17 cellular contexts compared by ENCODE assay signal in the genomic region with DNA sequence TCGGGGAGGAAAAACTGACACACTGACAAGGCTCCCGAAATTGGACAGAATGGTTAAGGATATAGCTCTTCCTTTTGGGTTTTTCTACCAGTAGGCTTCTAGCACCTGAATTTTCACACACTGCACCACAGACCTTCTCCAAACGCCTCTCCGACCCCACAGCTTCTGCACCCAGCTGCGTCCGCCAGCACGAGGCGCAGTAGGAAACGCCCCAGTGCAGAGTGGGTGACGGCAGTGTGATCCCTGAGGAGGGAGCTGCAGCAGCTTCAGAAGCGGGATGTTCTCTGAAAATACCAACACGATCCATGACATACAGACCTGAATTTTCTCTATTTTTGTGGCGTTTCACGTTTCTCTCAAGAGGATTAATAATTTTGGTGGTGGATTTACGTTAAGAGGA. TPM values are rescaled to one million over a fixed set of nuclear protein-coding genes. Genes with fewer than 3 reads are reported as not detected.
DNase-seq lines count a peak whose midpoint lies in the region; ATAC-seq and TF ChIP-seq lines count a peak whose summit lies in the region.
"Had no signal": no experiment of that assay in that cellular context is flagged by ENCODE, and none has a peak within 500 bp of the region (broad histone marks: within the 10 kb centered on the region; RNA-seq: fewer than 3 reads in every experiment).

No MANE protein-coding gene starts in this region.

- ATAC-seq in T-helper 17 cell: no peak
- ATAC-seq in HG03196 (IDR thresholded peaks at IDR 0.05; ENCODE audit: unreplicated experiment): no peak
- no peak for ATAC-seq in HG02798 (IDR thresholded peaks at IDR 0.05; ENCODE audit: poor library complexity, unreplicated experiment)
- ATAC-seq: SK-N-SH treated with all-trans-retinoic acid at 6 μM for 48 hours had no signal

- H3K27me3 ChIP-seq in BLaER1 treated with 17β-estradiol and CSF1 and Interleukin-3, amounts not matched to agents 10 nM and 100 nM: no peaks in the 10 kb centered on the region
- H3K27me3 ChIP-seq: MG63 had no signal

- CTCF ChIA-PET in activated CD4-positive, alpha-beta T cell treated with anti-CD3 and anti-CD28 coated beads, Interleukin-2, amount 10 ng/mL, durations not matched to agents 7 days and 5 days (lab: Charles Lee): interaction anchor here (1.2 to 4.0 kb wide), 3 partner anchors 9 to 150 kb away, joined by 4 to 12 read pairs (median 4); no protein-coding TSS in a partner anchor

- peak overlapping the region in 6 of 11 experiments; percentile 5 to 51 (median 36); a peak in 9 of 22 replicates for H3K27ac ChIP-seq in BLaER1 treated with 17β-estradiol and CSF1 and Interleukin-3, amounts not matched to agents 10 nM and 100 nM

- POLR2A ChIA-PET in activated CD4-positive, alpha-beta T cell treated with anti-CD3 and anti-CD28 coated beads, Interleukin-2, amount 10 ng/mL, durations not matched to agents 7 days and 5 days (lab: Charles Lee): no interaction called here

- no peaks in the 10 kb centered on the region for H3K27me3 Mint-ChIP-seq in activated CD4-positive, alpha-beta T cell treated with anti-CD3 and anti-CD28 coated beads, Interleukin-2, amount 10 ng/mL, durations not matched to agents 7 days and 5 days
- H3K27me3 Mint-ChIP-seq in T-helper 17 cell (no peaks in the 10 kb centered on the region), nephron progenitor cell (ENCODE audit: low read depth, poor library complexity) (no peaks in the 10 kb centered on the region)
- H3K27me3 Mint-ChIP-seq: type B pancreatic cell had no signal

- peaks cover 15 to 42% (median 22%) of the 10 kb centered on the region in 10 experiments; a peak in 19 of 20 replicates for H3K4me1 ChIP-seq in BLaER1 treated with 17β-estradiol and CSF1 and Interleukin-3, amounts not matched to agents 10 nM and 100 nM

- H3K4me1 Mint-ChIP-seq in activated CD4-positive, alpha-beta T cell treated with anti-CD3 and anti-CD28 coated beads, Interleukin-2, amount 10 ng/mL, durations not matched to agents 7 days and 5 days: peaks cover 38% of the 10 kb centered on the region
- H3K4me1 Mint-ChIP-seq in T-helper 17 cell (peaks cover 29% of the 10 kb centered on the region), nephron progenitor cell (peaks cover 37% of the 10 kb centered on the region)

- DNase-seq in activated CD4-positive, alpha-beta T cell treated with anti-CD3 and anti-CD28 coated beads, Interleukin-2, amount 10 ng/mL, durations not matched to agents 7 days and 5 days: no peak
- no peak for DNase-seq in activated CD4-positive, alpha-beta T cell treated with anti-CD3 and anti-CD28 coated beads, Interleukin-2, amount 50 U/mL, for 48 hours
- DNase-seq in T-helper 17 cell: no peak
- no peak for DNase-seq in nephron progenitor cell
- DNase-seq in putamen (ENCODE audit: low spot score): no peak
- DNase-seq: activated CD4-positive, alpha-beta T cell treated with anti-CD3 and anti-CD28 coated beads for 48 hours; DMS53; hippocampal formation; kidney glomerular epithelial cell; mesendoderm; MG63; stimulated activated naive CD4-positive, alpha-beta T cell treated with Interleukin-2 at 50 U/mL for 16 hours had no signal

- peaks cover 36% of the 10 kb centered on the region for H3K36me3 Mint-ChIP-seq in activated CD4-positive, alpha-beta T cell treated with anti-CD3 and anti-CD28 coated beads, Interleukin-2, amount 10 ng/mL, durations not matched to agents 7 days and 5 days (ENCODE audit: low read depth)
- H3K36me3 Mint-ChIP-seq in T-helper 17 cell (ENCODE audit: low read depth) (peaks cover 8% of the 10 kb centered on the region), nephron progenitor cell (ENCODE audit: low read depth) (peaks cover 73% of the 10 kb centered on the region)

- no peaks in the 10 kb centered on the region for H3K9me3 Mint-ChIP-seq in activated CD4-positive, alpha-beta T cell treated with anti-CD3 and anti-CD28 coated beads, Interleukin-2, amount 10 ng/mL, durations not matched to agents 7 days and 5 days
- no peaks in the 10 kb centered on the region for H3K9me3 Mint-ChIP-seq in nephron progenitor cell
- H3K9me3 Mint-ChIP-seq: type B pancreatic cell had no signal

- H3K9me3 ChIP-seq in BLaER1 treated with 17β-estradiol and CSF1 and Interleukin-3, amounts not matched to agents 10 nM and 100 nM (replicated peaks in 1 of 11): no peaks in the 10 kb centered on the region
- H3K9me3 ChIP-seq in T-helper 17 cell (ENCODE audit: control insufficient read depth, low read length, poor library complexity, severe bottlenecking): no peaks in the 10 kb centered on the region
- H3K9me3 ChIP-seq: MG63 had no signal

- peak overlapping the region; percentile 2 for H3K27ac Mint-ChIP-seq in activated CD4-positive, alpha-beta T cell treated with anti-CD3 and anti-CD28 coated beads, Interleukin-2, amount 10 ng/mL, durations not matched to agents 7 days and 5 days
- H3K27ac Mint-ChIP-seq in T-helper 17 cell (peak overlapping the region; percentile 75), nephron progenitor cell (peak overlapping the region; percentile 78)
- H3K27ac Mint-ChIP-seq: type B pancreatic cell had no signal

- H3K4me3 ChIP-seq in BLaER1 treated with 17β-estradiol and CSF1 and Interleukin-3, amounts not matched to agents 10 nM and 100 nM: no peak overlapping the region
- H3K4me3 ChIP-seq: MG63 had no signal

- H4K20me1 ChIP-seq in BLaER1 treated with 17β-estradiol and CSF1 and Interleukin-3, amounts not matched to agents 10 nM and 100 nM: peaks cover 99 to 100% (median 99%) of the 10 kb centered on the region in 11 experiments

- H3K4me2 ChIP-seq in BLaER1 treated with 17β-estradiol and CSF1 and Interleukin-3, amounts not matched to agents 10 nM and 100 nM: peak overlapping the region in 2 of 11 experiments; percentile 21 to 26; a peak in 3 of 22 replicates

- no peak overlapping the region for H3K4me3 Mint-ChIP-seq in activated CD4-positive, alpha-beta T cell treated with anti-CD3 and anti-CD28 coated beads, Interleukin-2, amount 10 ng/mL, durations not matched to agents 7 days and 5 days
- H3K4me3 Mint-ChIP-seq in T-helper 17 cell: no peak overlapping the region
- H3K4me3 Mint-ChIP-seq in nephron progenitor cell: no peak overlapping the region
- H3K4me3 Mint-ChIP-seq: type B pancreatic cell had no signal

- peak overlapping the region in 5 of 11 experiments; percentile 15 to 44 (median 27); a peak in 4 of 22 replicates for H3K9ac ChIP-seq in BLaER1 treated with 17β-estradiol and CSF1 and Interleukin-3, amounts not matched to agents 10 nM and 100 nM

- no peak for TF ChIP-seq CTCF in nephron progenitor cell (IDR thresholded peaks at IDR 0.05)

- H3K36me3 ChIP-seq in BLaER1 treated with 17β-estradiol and CSF1 and Interleukin-3, amounts not matched to agents 10 nM and 100 nM: peaks cover 85 to 100% (median 99%) of the 10 kb centered on the region in 11 experiments

RNA-seq across cellular contexts. Expression of gene HSPB1, which starts 25.9 kb away (rescaled TPM):
- total RNA-seq in activated CD4-positive, alpha-beta T cell treated with anti-CD3 and anti-CD28 coated beads, Interleukin-2, amount 10 ng/mL, durations not matched to agents 7 days and 5 days: 10 to 100 TPM; 27.0 to 28.1 TPM
- total RNA-seq in T-helper 17 cell: 10 to 100 TPM; 25.8 to 33.2 TPM

RNA-seq across cellular contexts. Expression of gene YWHAG, which starts 30.4 kb away (rescaled TPM):
- total RNA-seq in activated CD4-positive, alpha-beta T cell treated with anti-CD3 and anti-CD28 coated beads, Interleukin-2, amount 10 ng/mL, durations not matched to agents 7 days and 5 days: 10 to 100 TPM; 68.0 to 75.1 TPM
- 10 to 100 TPM; 26.0 to 32.7 TPM for total RNA-seq in T-helper 17 cell

Comparison
In these comparisons a context has a peak if more than half of its experiments do, and no peak if none do; other contexts are left out.
1. H3K27ac Mint-ChIP-seq: peak in every context shown above with its lines; median percentile 78 in nephron progenitor cell; 75 in T-helper 17 cell; 2 in activated CD4-positive, alpha-beta T cell treated with anti-CD3 and anti-CD28 coated beads, Interleukin-2, amount 10 ng/mL, durations not matched to agents 7 days and 5 days.